20 cellular contexts compared by ENCODE assay signal in genomic region chr14:75864352-75864751, GRCh38.
DNase-seq lines count a peak whose midpoint lies in the region; ATAC-seq, FAIRE-seq and TF ChIP-seq lines count a peak whose summit lies in the region.
"Had no signal": no experiment of that assay in that cellular context is flagged by ENCODE, and none has a peak within 500 bp of the region (broad histone marks: within the 10 kb centered on the region; RNA-seq: fewer than 3 reads in every experiment).

No MANE protein-coding gene starts in this region.

- no peak overlapping the region for H3K4me3 ChIP-seq in fibroblast of mammary gland (ENCODE audit: control insufficient read depth, low read depth, low read length)
- H3K4me3 ChIP-seq: BLaER1 treated with 17β-estradiol and CSF1 and Interleukin-3, amounts not matched to agents 10 nM and 100 nM; colonic mucosa; tibial nerve had no signal

- H3K27ac Mint-ChIP-seq in osteocyte (ENCODE audit: unreplicated experiment), result peak overlapping the region; percentile 13
- no peak overlapping the region for H3K27ac Mint-ChIP-seq in CD4-positive, alpha-beta T cell
- no peak overlapping the region for H3K27ac Mint-ChIP-seq in stimulated activated effector memory CD8-positive, alpha-beta T cell treated with anti-CD3 and anti-CD28 coated beads, Interleukin-12 subunit alpha, Interleukin-12 subunit beta, amount 100 ng/mL, for 72 hours
- H3K27ac Mint-ChIP-seq: activated B cell treated with CpG ODN at 0.5 μM for 24 hours; activated T-helper 2 cell treated with anti-CD3 and anti-CD28 coated beads, Interferon-gamma antibody, Interleukin-2, Interleukin-4, amounts not matched to agents 10 μg/mL and 5 μg/mL and 100 μg/mL, durations not matched to agents 14 hours and 24 hours and 36 hours; IgD-negative memory B cell; stimulated activated memory B cell treated with anti-CD40 and anti-IgM and Interleukin-4, amounts not matched to agents 10 μg/mL and 1 μg/mL and 100 μg/mL, for 72 hours; T-helper 1 cell treated with Interleukin-12 subunit alpha and Interleukin-12 subunit beta and Interleukin-4 antibody, amounts not matched to agents 30 μg/mL and 1 μg/mL, for 36 hours had no signal

- peaks cover 2% of the 10 kb centered on the region for H3K36me3 Mint-ChIP-seq in osteocyte (ENCODE audit: unreplicated experiment)
- peaks cover 11% of the 10 kb centered on the region for H3K36me3 Mint-ChIP-seq in CD4-positive, alpha-beta T cell (ENCODE audit: low read depth)
- H3K36me3 Mint-ChIP-seq in stimulated activated effector memory CD8-positive, alpha-beta T cell treated with anti-CD3 and anti-CD28 coated beads, Interleukin-12 subunit alpha, Interleukin-12 subunit beta, amount 100 ng/mL, for 72 hours, result peaks cover 8% of the 10 kb centered on the region

- no peak for ATAC-seq in CD4-positive, alpha-beta T cell (ENCODE audit: poor library complexity)
- no peak for ATAC-seq in stimulated activated effector memory CD8-positive, alpha-beta T cell treated with anti-CD3 and anti-CD28 coated beads, Interleukin-12 subunit alpha, Interleukin-12 subunit beta, amount 100 ng/mL, for 72 hours
- ATAC-seq: left cardiac atrium; stimulated activated memory B cell treated with anti-CD40 and anti-IgM and Interleukin-4, amounts not matched to agents 10 μg/mL and 1 μg/mL and 100 μg/mL, for 72 hours had no signal

- FAIRE-seq in H54 (lab: Jason Lieb, UNC), result peak; percentile 84
- FAIRE-seq in urothelium cell line (lab: Jason Lieb, UNC), result no peak

- CTCF ChIA-PET in CD4-positive, alpha-beta T cell (lab: Charles Lee), result no interaction called here

- intact Hi-C loops in CD4-positive, alpha-beta T cell (cut with DNase I, micrococcal nuclease), result no loop called here

- no peak for DNase-seq in H54 (ENCODE audit: insufficient read length, low spot score)
- peak; percentile 36 for DNase-seq in RPMI7951 (ENCODE audit: low read depth)
- DNase-seq in fibroblast of mammary gland (ENCODE audit: low read depth), result peak; percentile 93
- no peak for DNase-seq in osteocyte (ENCODE audit: extremely low spot score, unreplicated experiment)
- no peak for DNase-seq in CD4-positive, alpha-beta T cell
- DNase-seq in urothelium cell line (ENCODE audit: low spot score), result no peak
- no peak for DNase-seq in hypothalamus (lab: John Stamatoyannopoulos, UW)
- no peak for DNase-seq in stimulated activated effector memory CD8-positive, alpha-beta T cell treated with anti-CD3 and anti-CD28 coated beads, Interleukin-12 subunit alpha, Interleukin-12 subunit beta, amount 100 ng/mL, for 72 hours (ENCODE audit: low spot score in 2 of 2)
- DNase-seq: activated B cell treated with CpG ODN at 0.5 μM for 24 hours; activated CD8-positive, alpha-beta memory T cell treated with anti-CD3 and anti-CD28 coated beads for 24 hours; colonic mucosa; left cardiac atrium; NCI-H1048 had no signal

- POLR2A ChIA-PET in CD4-positive, alpha-beta T cell (lab: Charles Lee), result no interaction called here

- TF ChIP-seq CTCF in fibroblast of mammary gland (conservative IDR thresholded peaks at IDR 0.05; ENCODE audit: control insufficient read depth, insufficient read depth, low read depth, low read length) (no peak), osteocyte (IDR thresholded peaks at IDR 0.05) (no peak)
- TF ChIP-seq CTCF in CD4-positive, alpha-beta T cell (IDR thresholded peaks at IDR 0.05), result no peak

- peaks cover 76% of the 10 kb centered on the region for H3K4me1 Mint-ChIP-seq in osteocyte (ENCODE audit: unreplicated experiment)
- H3K4me1 Mint-ChIP-seq in CD4-positive, alpha-beta T cell (ENCODE audit: low read depth), result no peaks in the 10 kb centered on the region
- peaks cover 6% of the 10 kb centered on the region for H3K4me1 Mint-ChIP-seq in stimulated activated effector memory CD8-positive, alpha-beta T cell treated with anti-CD3 and anti-CD28 coated beads, Interleukin-12 subunit alpha, Interleukin-12 subunit beta, amount 100 ng/mL, for 72 hours
- H3K4me1 Mint-ChIP-seq: activated B cell treated with CpG ODN at 0.5 μM for 24 hours; IgD-negative memory B cell; stimulated activated memory B cell treated with anti-CD40 and anti-IgM and Interleukin-4, amounts not matched to agents 10 μg/mL and 1 μg/mL and 100 μg/mL, for 72 hours had no signal

- no peak overlapping the region for H3K27ac ChIP-seq in CD4-positive, alpha-beta T cell (ENCODE audit: low read depth, low read length)
- H3K27ac ChIP-seq: BLaER1 treated with 17β-estradiol and CSF1 and Interleukin-3, amounts not matched to agents 10 nM and 100 nM; colonic mucosa; parathyroid adenoma; tibial nerve had no signal

- H3K9me3 Mint-ChIP-seq in osteocyte (ENCODE audit: unreplicated experiment), result no peaks in the 10 kb centered on the region
- no peaks in the 10 kb centered on the region for H3K9me3 Mint-ChIP-seq in CD4-positive, alpha-beta T cell
- no peaks in the 10 kb centered on the region for H3K9me3 Mint-ChIP-seq in stimulated activated effector memory CD8-positive, alpha-beta T cell treated with anti-CD3 and anti-CD28 coated beads, Interleukin-12 subunit alpha, Interleukin-12 subunit beta, amount 100 ng/mL, for 72 hours
- H3K9me3 Mint-ChIP-seq: activated B cell treated with CpG ODN at 0.5 μM for 24 hours; activated T-helper 2 cell treated with anti-CD3 and anti-CD28 coated beads, Interferon-gamma antibody, Interleukin-2, Interleukin-4, amounts not matched to agents 10 μg/mL and 5 μg/mL and 100 μg/mL, durations not matched to agents 14 hours and 24 hours and 36 hours; IgD-negative memory B cell; stimulated activated memory B cell treated with anti-CD40 and anti-IgM and Interleukin-4, amounts not matched to agents 10 μg/mL and 1 μg/mL and 100 μg/mL, for 72 hours; T-helper 1 cell treated with Interleukin-12 subunit alpha and Interleukin-12 subunit beta and Interleukin-4 antibody, amounts not matched to agents 30 μg/mL and 1 μg/mL, for 36 hours had no signal

- H3K9me3 ChIP-seq in CD4-positive, alpha-beta T cell (ENCODE audit: control insufficient read depth, low read length), result no peaks in the 10 kb centered on the region
- H3K9me3 ChIP-seq: BLaER1 treated with 17β-estradiol and CSF1 and Interleukin-3, amounts not matched to agents 10 nM and 100 nM; colonic mucosa; tibial nerve had no signal

- H3K4me3 Mint-ChIP-seq in osteocyte (ENCODE audit: unreplicated experiment), result no peak overlapping the region
- H3K4me3 Mint-ChIP-seq in CD4-positive, alpha-beta T cell, result no peak overlapping the region
- no peak overlapping the region for H3K4me3 Mint-ChIP-seq in stimulated activated effector memory CD8-positive, alpha-beta T cell treated with anti-CD3 and anti-CD28 coated beads, Interleukin-12 subunit alpha, Interleukin-12 subunit beta, amount 100 ng/mL, for 72 hours
- H3K4me3 Mint-ChIP-seq: activated B cell treated with CpG ODN at 0.5 μM for 24 hours; IgD-negative memory B cell; stimulated activated memory B cell treated with anti-CD40 and anti-IgM and Interleukin-4, amounts not matched to agents 10 μg/mL and 1 μg/mL and 100 μg/mL, for 72 hours; T-helper 1 cell treated with Interleukin-12 subunit alpha and Interleukin-12 subunit beta and Interleukin-4 antibody, amounts not matched to agents 30 μg/mL and 1 μg/mL, for 36 hours had no signal

- H3K27me3 ChIP-seq in CD4-positive, alpha-beta T cell (ENCODE audit: control insufficient read depth, insufficient read depth, low read length), result no peaks in the 10 kb centered on the region
- H3K27me3 ChIP-seq: BLaER1 treated with 17β-estradiol and CSF1 and Interleukin-3, amounts not matched to agents 10 nM and 100 nM; colonic mucosa; tibial nerve had no signal

- no peaks in the 10 kb centered on the region for H3K27me3 Mint-ChIP-seq in osteocyte (ENCODE audit: unreplicated experiment)
- H3K27me3 Mint-ChIP-seq in CD4-positive, alpha-beta T cell, result no peaks in the 10 kb centered on the region
- H3K27me3 Mint-ChIP-seq: activated B cell treated with CpG ODN at 0.5 μM for 24 hours; IgD-negative memory B cell; stimulated activated memory B cell treated with anti-CD40 and anti-IgM and Interleukin-4, amounts not matched to agents 10 μg/mL and 1 μg/mL and 100 μg/mL, for 72 hours had no signal

- TF ChIP-seq POLR2A in H54 (IDR thresholded peaks at IDR 0.05; ENCODE audit: low read depth, low read length), result no peak

Comparison
In these comparisons a context has a peak if more than half of its experiments do, and no peak if none do; other contexts are left out.
1. DNase-seq: peak in RPMI7951 (single experiment) and fibroblast of mammary gland (single experiment); none in H54 (single experiment), osteocyte (single experiment), CD4-positive, alpha-beta T cell (0 of 10), urothelium cell line (single experiment), hypothalamus (0 of 51) and stimulated activated effector memory CD8-positive, alpha-beta T cell treated with anti-CD3 and anti-CD28 coated beads, Interleukin-12 subunit alpha, Interleukin-12 subunit beta, amount 100 ng/mL, for 72 hours (0 of 2).